In the genomic region with DNA sequence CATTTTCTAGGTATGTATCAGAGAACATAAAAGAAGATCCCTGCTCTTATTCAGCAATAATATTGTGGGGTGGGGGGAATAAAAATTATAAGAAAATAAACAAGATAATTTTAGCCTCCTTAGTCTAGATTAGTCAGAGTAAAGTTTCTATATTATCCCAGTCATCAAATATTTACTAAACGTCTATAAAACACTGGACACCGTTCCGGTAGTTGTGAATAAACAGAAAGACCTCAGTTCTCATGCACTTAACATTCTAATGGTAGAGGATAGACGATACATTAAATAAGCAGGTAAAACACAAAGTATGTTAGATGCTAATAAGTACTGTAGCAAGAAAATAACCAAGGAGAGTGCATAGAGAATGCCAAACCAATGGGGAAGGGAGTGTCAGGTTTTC, we compare ENCODE assay signal across 8 cellular contexts.
"Had no signal": no experiment of that assay in that cellular context is flagged by ENCODE, and none has a peak within 500 bp of the region (broad histone marks: within the 10 kb centered on the region; RNA-seq: fewer than 3 reads in every experiment).

No MANE protein-coding gene starts in this region.

- H3K27ac ChIP-seq: GM23248 had no signal

- H3K4me3 ChIP-seq: GM23248, HAP-1 had no signal

- H3K9me3 Mint-ChIP-seq: H9, HFFc6 had no signal

- H2AFZ ChIP-seq: GM23248 had no signal

- H3K9ac ChIP-seq: GM23248 had no signal

- H3K9me3 ChIP-seq: HAP-1 had no signal

- H3K36me3 ChIP-seq: HAP-1 had no signal

- H3K4me1 Mint-ChIP-seq: H9 had no signal

- H3K4me1 ChIP-seq: HAP-1 had no signal

- ATAC-seq: HCT116 had no signal

- H3K27ac Mint-ChIP-seq: H9, HFFc6 had no signal

- H3K4me3 Mint-ChIP-seq: H9, HFFc6 had no signal

- DNase-seq: GM23248, GOT3, H7, H9, HCEC 1CT, HFFc6 had no signal
